In genomic region chr2:43251171-43251731, GRCh38 we compare ENCODE assay signal across 11 cellular contexts. TPM values are rescaled to one million over a fixed set of nuclear protein-coding genes. Genes with fewer than 3 reads are reported as not detected.
DNase-seq lines count a peak whose midpoint lies in the region; ATAC-seq and TF ChIP-seq lines count a peak whose summit lies in the region.
"Had no signal": no experiment of that assay in that cellular context is flagged by ENCODE, and none has a peak within 500 bp of the region (broad histone marks: within the 10 kb centered on the region; RNA-seq: fewer than 3 reads in every experiment).

No MANE protein-coding gene starts in this region.

- no peaks in the 10 kb centered on the region for H4K20me1 ChIP-seq in osteoblast (ENCODE audit: insufficient read depth, low read length)

- H3K36me3 ChIP-seq in Peyer's patch = no peaks in the 10 kb centered on the region
- H3K36me3 ChIP-seq in osteoblast (ENCODE audit: insufficient read depth, low read length) = no peaks in the 10 kb centered on the region

- TF ChIP-seq CTCF in Peyer's patch (IDR thresholded peaks at IDR 0.05) = no peak
- no peak for TF ChIP-seq CTCF in fibroblast of mammary gland (conservative IDR thresholded peaks at IDR 0.05; ENCODE audit: control insufficient read depth, insufficient read depth, low read depth, low read length)
- no peak for TF ChIP-seq CTCF in osteoblast (IDR thresholded peaks at IDR 0.05; ENCODE audit: extremely low read depth, low read depth, low read length)

- no peaks in the 10 kb centered on the region for H3K79me2 ChIP-seq in osteoblast (ENCODE audit: insufficient read depth, low read length)

- no peaks in the 10 kb centered on the region for H3K9me3 ChIP-seq in Peyer's patch
- no peaks in the 10 kb centered on the region for H3K9me3 ChIP-seq in osteoblast (ENCODE audit: low read depth, low read length)

- H3K4me1 ChIP-seq in Peyer's patch (peaks cover 0 to 9% (median 0%) of the 10 kb centered on the region in 4 donors), osteoblast (ENCODE audit: insufficient read depth, low read length) (peaks cover 12% of the 10 kb centered on the region)

- H3K4me3 ChIP-seq in Peyer's patch (no peak overlapping the region), fibroblast of mammary gland (ENCODE audit: control insufficient read depth, low read depth, low read length) (no peak overlapping the region), osteoblast (ENCODE audit: insufficient read depth, low read length) (no peak overlapping the region)
- H3K4me3 ChIP-seq: SK-N-MC had no signal

- H3K27me3 ChIP-seq in Peyer's patch (no peaks in the 10 kb centered on the region), osteoblast (ENCODE audit: insufficient read depth, low read length) (no peaks in the 10 kb centered on the region)

- no peak for TF ChIP-seq POLR2A in Peyer's patch (IDR thresholded peaks at IDR 0.05)
- no peak for TF ChIP-seq POLR2A in erythroblast (IDR thresholded peaks at IDR 0.05; ENCODE audit: low read length)

- DNase-seq in AG08395 (ENCODE audit: low spot score) = peak; percentile 78
- DNase-seq in Peyer's patch = no peak
- peak; percentile 67 for DNase-seq in fibroblast of mammary gland (ENCODE audit: low read depth)
- peak; percentile 69 for DNase-seq in osteoblast (ENCODE audit: insufficient read length, low spot score, missing footprints)
- DNase-seq in left colon = no peak
- DNase-seq in DMS153 treated with DMSO at 0.1 percent for 48 hours (lab: John Stamatoyannopoulos, UW; ENCODE audit: unreplicated experiment) = no peak
- no peak for DNase-seq in erythroblast (lab: John Stamatoyannopoulos, UW)
- DNase-seq: activated T-cell treated with anti-CD3 and anti-CD28 coated beads, Interleukin-2, amount 50 U/mL, for 1 hour; stimulated activated CD4-positive, alpha-beta T cell treated with anti-CD3 and anti-CD28 coated beads, Interleukin-4, amount 100 ng/mL, for 24 hours had no signal

- H3K27ac ChIP-seq in Peyer's patch (peak overlapping the region in 3 of 4 donors; percentile 14 to 81 (median 71)), osteoblast (ENCODE audit: low read depth, low read length) (peak overlapping the region; percentile 66)
- H3K27ac ChIP-seq: SK-N-MC had no signal

- H3K4me2 ChIP-seq in osteoblast (ENCODE audit: insufficient read depth, low read length) = peak overlapping the region; percentile 10

- ATAC-seq in activated CD4-positive, CD25-positive, alpha-beta regulatory T cell treated with anti-CD3 and anti-CD28 coated beads, Interleukin-2, amount 50 U/mL, for 24 hours = no peak
- ATAC-seq in left colon = no peak

- H2AFZ ChIP-seq in osteoblast (ENCODE audit: low read length) = peak overlapping the region; percentile 69

- intact Hi-C loops in left colon (cut with DNase I, micrococcal nuclease) = no loop called here

RNA-seq across cellular contexts. Expression of gene ZFP36L2, which starts 24.8 kb away (rescaled TPM):
- total RNA-seq in Peyer's patch (100 to 1,000 TPM in 3 of 4 donors, 10 to 100 TPM in 1; 90.4 to 227 (median 148) TPM), osteoblast (14.7 and 15.6 TPM in 2 replicates), left colon (100 to 1,000 TPM; 199 to 250 TPM)

Comparison
In these comparisons a context has a peak if more than half of its experiments do, and no peak if none do; other contexts are left out.
1. DNase-seq: peak in AG08395 (single experiment), fibroblast of mammary gland (single experiment) and osteoblast (single experiment); none in Peyer's patch (0 of 3), left colon (0 of 2), DMS153 treated with DMSO at 0.1 percent for 48 hours (single experiment) and erythroblast (0 of 2).